ENCODE assay signal across 11 cellular contexts in genomic region chr4:15755781-15756180, GRCh38. TPM values are rescaled to one million over a fixed set of nuclear protein-coding genes. Genes with fewer than 3 reads are reported as not detected.
DNase-seq lines count a peak whose midpoint lies in the region; ATAC-seq, FAIRE-seq and TF ChIP-seq lines count a peak whose summit lies in the region.
"Had no signal": no experiment of that assay in that cellular context is flagged by ENCODE, and none has a peak within 500 bp of the region (broad histone marks: within the 10 kb centered on the region; RNA-seq: fewer than 3 reads in every experiment).

No MANE protein-coding gene starts in this region.

- peak overlapping the region; percentile 9; the same call in 1 of the 2 replicates for H3K4me3 ChIP-seq in PC-3 (ENCODE audit: low read length)
- H3K4me3 ChIP-seq in spleen = peak overlapping the region in 1 of 8 donors; percentile 41
- H3K4me3 ChIP-seq: body of pancreas had no signal

- no peaks in the 10 kb centered on the region for H4K20me1 ChIP-seq in PC-3 (ENCODE audit: low read length)

- peaks cover 5% of the 10 kb centered on the region for H3K9me3 Mint-ChIP-seq in activated T-cell treated with anti-CD3 and anti-CD28 coated beads, Interleukin-2, amount 50 U/mL, for 4 hours
- peaks cover 3% of the 10 kb centered on the region for H3K9me3 Mint-ChIP-seq in stimulated activated memory B cell treated with anti-CD40 and anti-IgM and Interleukin-4, amounts not matched to agents 10 μg/mL and 1 μg/mL and 100 μg/mL, for 72 hours

- H3K27me3 Mint-ChIP-seq in activated T-cell treated with anti-CD3 and anti-CD28 coated beads, Interleukin-2, amount 50 U/mL, for 4 hours (ENCODE audit: low read depth) = no peaks in the 10 kb centered on the region
- H3K27me3 Mint-ChIP-seq in stimulated activated memory B cell treated with anti-CD40 and anti-IgM and Interleukin-4, amounts not matched to agents 10 μg/mL and 1 μg/mL and 100 μg/mL, for 72 hours = peaks cover 14% of the 10 kb centered on the region

- POLR2A ChIA-PET in PC-3 (lab: Charles Lee; ENCODE audit: unreplicated experiment) = no interaction called here

- H3K36me3 ChIP-seq in PC-3 (ENCODE audit: low read depth, low read length) (no peaks in the 10 kb centered on the region), spleen (no peaks in the 10 kb centered on the region)

- FAIRE-seq in RCC 7860 (lab: Jason Lieb, UNC) = no peak

- no peak for TF ChIP-seq POLR2A in spleen (IDR thresholded peaks at IDR 0.05)

- peaks cover 52% of the 10 kb centered on the region for H3K4me1 Mint-ChIP-seq in activated T-cell treated with anti-CD3 and anti-CD28 coated beads, Interleukin-2, amount 50 U/mL, for 4 hours (ENCODE audit: low read depth)
- H3K4me1 Mint-ChIP-seq in stimulated activated memory B cell treated with anti-CD40 and anti-IgM and Interleukin-4, amounts not matched to agents 10 μg/mL and 1 μg/mL and 100 μg/mL, for 72 hours = peaks cover 18% of the 10 kb centered on the region

- no peaks in the 10 kb centered on the region for H3K36me3 Mint-ChIP-seq in activated T-cell treated with anti-CD3 and anti-CD28 coated beads, Interleukin-2, amount 50 U/mL, for 4 hours (ENCODE audit: insufficient read depth)
- no peaks in the 10 kb centered on the region for H3K36me3 Mint-ChIP-seq in stimulated activated memory B cell treated with anti-CD40 and anti-IgM and Interleukin-4, amounts not matched to agents 10 μg/mL and 1 μg/mL and 100 μg/mL, for 72 hours

- H3K4me2 ChIP-seq in PC-3 (ENCODE audit: low read length) = peak overlapping the region; percentile 48

- H2AFZ ChIP-seq in PC-3 (ENCODE audit: low read length) = no peak overlapping the region

- no peak overlapping the region for H3K27ac Mint-ChIP-seq in stimulated activated memory B cell treated with anti-CD40 and anti-IgM and Interleukin-4, amounts not matched to agents 10 μg/mL and 1 μg/mL and 100 μg/mL, for 72 hours

- no peaks in the 10 kb centered on the region for H3K79me2 ChIP-seq in PC-3 (ENCODE audit: low read length)

- no peaks in the 10 kb centered on the region for H3F3A ChIP-seq in PC-3 (ENCODE audit: low read length, unreplicated experiment)

- no TSS peak for BruUV-seq in PC-3 (replicated peaks; lab: Mats Ljungman, UMichigan)

- peak in 1 of 2 donors; percentile 12 for ATAC-seq in activated T-cell treated with anti-CD3 and anti-CD28 coated beads, Interleukin-2, amount 50 U/mL, for 4 hours
- ATAC-seq in HG02759 (IDR thresholded peaks at IDR 0.05; ENCODE audit: unreplicated experiment) (peak; percentile 14), PC-3 (no peak)
- ATAC-seq in stimulated activated memory B cell treated with anti-CD40 and anti-IgM and Interleukin-4, amounts not matched to agents 10 μg/mL and 1 μg/mL and 100 μg/mL, for 72 hours = no peak
- ATAC-seq: body of pancreas had no signal

- TF ChIP-seq CTCF in PC-3 (conservative IDR thresholded peaks at IDR 0.05; ENCODE audit: low read depth, low read length) (no peak), spleen (IDR thresholded peaks at IDR 0.05 in 8 of 11, conservative IDR thresholded peaks at IDR 0.05 in 3 of 11) (no peak)

- no peaks in the 10 kb centered on the region for H3K9me3 ChIP-seq in PC-3 (ENCODE audit: low read length)
- no peaks in the 10 kb centered on the region for H3K9me3 ChIP-seq in spleen
- H3K9me3 ChIP-seq: body of pancreas had no signal

- peak overlapping the region; percentile 39 for H3K27ac ChIP-seq in PC-3 (ENCODE audit: low read length)
- H3K27ac ChIP-seq in spleen = peak overlapping the region in 7 of 8 donors; percentile 15 to 74 (median 66)
- H3K27ac ChIP-seq: body of pancreas had no signal

- DNase-seq in activated T-cell treated with anti-CD3 and anti-CD28 coated beads, Interleukin-2, amount 50 U/mL, for 4 hours = no peak
- no peak for DNase-seq in activated T-cell treated with anti-CD3 and anti-CD28 coated beads, Interleukin-2, amount 50 U/mL, for 1 hour
- no peak for DNase-seq in PC-3
- no peak for DNase-seq in spleen
- DNase-seq in NCI-H1694 (lab: John Stamatoyannopoulos, UW) = no peak
- no peak for DNase-seq in RCC 7860 (ENCODE audit: low spot score)
- DNase-seq: hypothalamus, nucleus accumbens had no signal

- CTCF ChIA-PET in PC-3 (lab: Charles Lee) = interaction anchor here (0.7 kb wide), 1 partner anchor 38 kb away, joined by 4 read pairs; no protein-coding TSS in a partner anchor

- H3K9me2 ChIP-seq in PC-3 (replicated peaks; ENCODE audit: low read length) = no peaks in the 10 kb centered on the region

- intact Hi-C loops in PC-3 (cut with micrococcal nuclease) = no loop called here
- intact Hi-C loops in spleen (cut with DNase I; ENCODE audit: low total_unique reads) = no loop called here

- peaks cover 23% of the 10 kb centered on the region for H3K4me1 ChIP-seq in PC-3 (ENCODE audit: insufficient read depth, low read length)
- peaks cover 21 to 58% (median 45%) of the 10 kb centered on the region in 6 donors for H3K4me1 ChIP-seq in spleen
- H3K4me1 ChIP-seq: body of pancreas had no signal

- 23 to 43% (median 30%) methylated on average over 1 of the region's 1 CpG for WGBS in spleen, 5 donors

- H3K4me3 Mint-ChIP-seq in activated T-cell treated with anti-CD3 and anti-CD28 coated beads, Interleukin-2, amount 50 U/mL, for 4 hours = peak overlapping the region; percentile 68
- H3K4me3 Mint-ChIP-seq in stimulated activated memory B cell treated with anti-CD40 and anti-IgM and Interleukin-4, amounts not matched to agents 10 μg/mL and 1 μg/mL and 100 μg/mL, for 72 hours = no peak overlapping the region

- H3K9ac ChIP-seq in PC-3 (ENCODE audit: low read length) = no peak overlapping the region

- H3K27me3 ChIP-seq in PC-3 (ENCODE audit: low read length) = no peaks in the 10 kb centered on the region
- H3K27me3 ChIP-seq in spleen (replicated peaks in 1 of 7) = no peaks in the 10 kb centered on the region
- H3K27me3 ChIP-seq: body of pancreas had no signal

RNA-seq across cellular contexts. Expression of gene CD38, which starts 22.3 kb away (rescaled TPM):
- 10 to 100 TPM; 15.7 to 23.5 (median 19.3) TPM for total RNA-seq in activated T-cell treated with anti-CD3 and anti-CD28 coated beads, Interleukin-2, amount 50 U/mL, for 4 hours
- total RNA-seq in PC-3 (2014; rRNA removed) (not detected in 2 replicates), spleen (10 to 100 TPM; 45.1 to 92.9 (median 62.7) TPM)
- polyA plus RNA-seq in spleen = 1 to 10 TPM; 4.9 to 9.5 (median 5.8) TPM

RNA-seq across cellular contexts. Expression of gene BST1, which starts 52.9 kb away (rescaled TPM):
- total RNA-seq in activated T-cell treated with anti-CD3 and anti-CD28 coated beads, Interleukin-2, amount 50 U/mL, for 4 hours = under 1 TPM in 2 of 3 donors, not detected in 1; 0.18 to 0.41 TPM
- 0.69 and 0.86 TPM in 2 replicates for total RNA-seq in PC-3 (2014; rRNA removed)
- total RNA-seq in spleen = 10 to 100 TPM; 12.3 to 54.3 (median 25.1) TPM
- polyA plus RNA-seq in spleen = 1 to 10 TPM; 3.8 to 5.9 (median 4.8) TPM

Comparison
In these comparisons a context has a peak if more than half of its experiments do, and no peak if none do; other contexts are left out.
1. RNA of gene CD38, which starts 22.3 kb away (total RNA-seq): 45.1 to 92.9 TPM in spleen and 15.7 to 23.5 TPM in activated T-cell treated with anti-CD3 and anti-CD28 coated beads, Interleukin-2, amount 50 U/mL, for 4 hours; not detected in PC-3; every median in the first group is over 10 times any median in the second.